Comparison of ENCODE assay signal across 1 cellular context in the genomic region with DNA sequence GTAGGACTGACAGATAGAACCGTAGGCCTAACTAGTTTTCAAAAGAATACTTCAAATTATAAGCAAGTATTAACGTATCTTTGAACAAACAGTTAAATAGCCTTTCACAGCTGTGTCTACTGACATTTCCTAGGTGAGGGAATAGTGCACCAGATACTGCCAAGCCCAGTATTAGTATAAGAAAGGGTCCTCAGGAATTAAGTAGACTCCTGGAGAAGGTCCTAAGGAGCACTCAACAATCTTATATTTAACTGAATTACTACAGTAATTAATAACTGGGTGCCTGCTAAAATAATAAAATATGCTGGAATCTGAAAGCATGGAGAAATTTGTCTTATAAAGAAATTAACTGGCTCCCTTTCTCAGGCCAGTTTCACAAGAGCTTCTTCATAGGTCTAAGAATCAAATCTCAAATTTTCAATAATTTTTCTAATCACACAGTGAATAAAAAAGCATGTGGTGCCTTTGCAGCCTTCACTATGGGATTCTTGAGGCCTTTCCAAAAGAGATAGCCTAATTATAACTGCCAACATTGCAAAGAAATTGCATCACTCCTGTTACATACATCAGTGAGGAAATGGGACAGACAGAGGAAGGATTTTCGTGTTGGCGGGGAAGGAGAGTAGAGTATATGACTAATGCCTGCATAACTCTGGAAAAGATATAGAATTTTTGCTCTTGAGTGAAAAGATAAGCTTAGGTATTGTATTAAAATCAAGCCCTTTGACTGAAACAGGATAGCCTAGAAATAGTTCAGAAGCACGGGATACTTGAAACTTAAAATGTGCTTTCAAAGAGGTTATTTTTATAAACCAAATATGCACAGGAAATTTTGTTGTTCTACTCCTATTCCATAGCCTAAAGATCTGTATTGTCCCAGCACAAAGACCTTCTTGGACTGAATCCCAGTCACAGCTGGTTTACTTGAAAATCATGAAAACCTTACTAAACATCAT.
TF ChIP-seq lines count a peak whose summit lies in the region.

No MANE protein-coding gene starts in this region.

TF ChIP-seq in SK-N-SH treated with all-trans-retinoic acid at 6 μM for 48 hours, 23 proteins besides CTCF, POLR2A, EP300 and RAD21 (continued from another document):
- TF ChIP-seq, protein P1, sequence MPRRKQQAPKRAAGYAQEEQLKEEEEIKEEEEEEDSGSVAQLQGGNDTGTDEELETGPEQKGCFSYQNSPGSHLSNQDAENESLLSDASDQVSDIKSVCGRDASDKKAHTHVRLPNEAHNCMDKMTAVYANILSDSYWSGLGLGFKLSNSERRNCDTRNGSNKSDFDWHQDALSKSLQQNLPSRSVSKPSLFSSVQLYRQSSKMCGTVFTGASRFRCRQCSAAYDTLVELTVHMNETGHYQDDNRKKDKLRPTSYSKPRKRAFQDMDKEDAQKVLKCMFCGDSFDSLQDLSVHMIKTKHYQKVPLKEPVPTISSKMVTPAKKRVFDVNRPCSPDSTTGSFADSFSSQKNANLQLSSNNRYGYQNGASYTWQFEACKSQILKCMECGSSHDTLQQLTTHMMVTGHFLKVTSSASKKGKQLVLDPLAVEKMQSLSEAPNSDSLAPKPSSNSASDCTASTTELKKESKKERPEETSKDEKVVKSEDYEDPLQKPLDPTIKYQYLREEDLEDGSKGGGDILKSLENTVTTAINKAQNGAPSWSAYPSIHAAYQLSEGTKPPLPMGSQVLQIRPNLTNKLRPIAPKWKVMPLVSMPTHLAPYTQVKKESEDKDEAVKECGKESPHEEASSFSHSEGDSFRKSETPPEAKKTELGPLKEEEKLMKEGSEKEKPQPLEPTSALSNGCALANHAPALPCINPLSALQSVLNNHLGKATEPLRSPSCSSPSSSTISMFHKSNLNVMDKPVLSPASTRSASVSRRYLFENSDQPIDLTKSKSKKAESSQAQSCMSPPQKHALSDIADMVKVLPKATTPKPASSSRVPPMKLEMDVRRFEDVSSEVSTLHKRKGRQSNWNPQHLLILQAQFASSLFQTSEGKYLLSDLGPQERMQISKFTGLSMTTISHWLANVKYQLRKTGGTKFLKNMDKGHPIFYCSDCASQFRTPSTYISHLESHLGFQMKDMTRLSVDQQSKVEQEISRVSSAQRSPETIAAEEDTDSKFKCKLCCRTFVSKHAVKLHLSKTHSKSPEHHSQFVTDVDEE (CRISPR knock-in tag; IDR thresholded peaks at IDR 0.05) = peak; percentile 45; the same call in 1 of the 2 replicates
- TF ChIP-seq ZNF8 (CRISPR knock-in tag; IDR thresholded peaks at IDR 0.05) (no peak), SNAI2 (CRISPR knock-in tag; IDR thresholded peaks at IDR 0.05) (no peak), OSR1 (CRISPR knock-in tag; IDR thresholded peaks at IDR 0.05) (no peak), BACH2 (CRISPR knock-in tag; IDR thresholded peaks at IDR 0.05; ENCODE audit: borderline replicate concordance) (no peak), ZNF70 (CRISPR knock-in tag; IDR thresholded peaks at IDR 0.05) (no peak), CSDC2 (CRISPR knock-in tag; IDR thresholded peaks at IDR 0.05) (no peak), RARB (CRISPR knock-in tag; IDR thresholded peaks at IDR 0.05) (no peak), ZFP3 (CRISPR knock-in tag; IDR thresholded peaks at IDR 0.05) (no peak), TOX (CRISPR knock-in tag; IDR thresholded peaks at IDR 0.05; ENCODE audit: borderline replicate concordance) (no peak)
- TF ChIP-seq, protein P2, sequence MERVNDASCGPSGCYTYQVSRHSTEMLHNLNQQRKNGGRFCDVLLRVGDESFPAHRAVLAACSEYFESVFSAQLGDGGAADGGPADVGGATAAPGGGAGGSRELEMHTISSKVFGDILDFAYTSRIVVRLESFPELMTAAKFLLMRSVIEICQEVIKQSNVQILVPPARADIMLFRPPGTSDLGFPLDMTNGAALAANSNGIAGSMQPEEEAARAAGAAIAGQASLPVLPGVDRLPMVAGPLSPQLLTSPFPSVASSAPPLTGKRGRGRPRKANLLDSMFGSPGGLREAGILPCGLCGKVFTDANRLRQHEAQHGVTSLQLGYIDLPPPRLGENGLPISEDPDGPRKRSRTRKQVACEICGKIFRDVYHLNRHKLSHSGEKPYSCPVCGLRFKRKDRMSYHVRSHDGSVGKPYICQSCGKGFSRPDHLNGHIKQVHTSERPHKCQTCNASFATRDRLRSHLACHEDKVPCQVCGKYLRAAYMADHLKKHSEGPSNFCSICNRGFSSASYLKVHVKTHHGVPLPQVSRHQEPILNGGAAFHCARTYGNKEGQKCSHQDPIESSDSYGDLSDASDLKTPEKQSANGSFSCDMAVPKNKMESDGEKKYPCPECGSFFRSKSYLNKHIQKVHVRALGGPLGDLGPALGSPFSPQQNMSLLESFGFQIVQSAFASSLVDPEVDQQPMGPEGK (CRISPR knock-in tag; IDR thresholded peaks at IDR 0.05; ENCODE audit: borderline replicate concordance) = no peak
- TF ChIP-seq, protein P3, sequence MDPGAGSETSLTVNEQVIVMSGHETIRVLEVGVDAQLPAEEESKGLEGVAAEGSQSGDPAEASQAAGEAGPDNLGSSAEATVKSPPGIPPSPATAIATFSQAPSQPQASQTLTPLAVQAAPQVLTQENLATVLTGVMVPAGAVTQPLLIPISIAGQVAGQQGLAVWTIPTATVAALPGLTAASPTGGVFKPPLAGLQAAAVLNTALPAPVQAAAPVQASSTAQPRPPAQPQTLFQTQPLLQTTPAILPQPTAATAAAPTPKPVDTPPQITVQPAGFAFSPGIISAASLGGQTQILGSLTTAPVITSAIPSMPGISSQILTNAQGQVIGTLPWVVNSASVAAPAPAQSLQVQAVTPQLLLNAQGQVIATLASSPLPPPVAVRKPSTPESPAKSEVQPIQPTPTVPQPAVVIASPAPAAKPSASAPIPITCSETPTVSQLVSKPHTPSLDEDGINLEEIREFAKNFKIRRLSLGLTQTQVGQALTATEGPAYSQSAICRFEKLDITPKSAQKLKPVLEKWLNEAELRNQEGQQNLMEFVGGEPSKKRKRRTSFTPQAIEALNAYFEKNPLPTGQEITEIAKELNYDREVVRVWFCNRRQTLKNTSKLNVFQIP (CRISPR knock-in tag; IDR thresholded peaks at IDR 0.05; ENCODE audit: borderline replicate concordance, low read depth) = no peak
